Comparison of ENCODE assay signal across 9 cellular contexts in genomic region chrX:30308263-30309138, GRCh38. TPM values are rescaled to one million over a fixed set of nuclear protein-coding genes. Genes with fewer than 3 reads are reported as not detected.
A peak's percentile ranks its signal among the peaks of the same experiment; 100 is the strongest.
DNase-seq lines count a peak whose midpoint lies in the region; TF ChIP-seq lines count a peak whose summit lies in the region.
"Had no signal": no experiment of that assay in that cellular context is flagged by ENCODE, and none has a peak within 500 bp of the region (broad histone marks: within the 10 kb centered on the region; RNA-seq: fewer than 3 reads in every experiment).

No MANE protein-coding gene starts in this region.

- H4K5ac ChIP-seq in H9 (ENCODE audit: insufficient read length, low read depth, low read length) = no peak overlapping the region

- H3K9me3 ChIP-seq in H9 (ENCODE audit: control insufficient read depth, low read depth, low read length) = no peaks in the 10 kb centered on the region
- no peaks in the 10 kb centered on the region for H3K9me3 ChIP-seq in adrenal gland (replicated peaks in 1 of 3)
- H3K9me3 ChIP-seq: body of pancreas had no signal

- intact Hi-C loops in adrenal gland (cut with DNase I) = no loop called here

- H3K4ac ChIP-seq in H9 (ENCODE audit: low read depth, low read length) = no peak overlapping the region

- TF ChIP-seq CTCF in AG10803 (conservative IDR thresholded peaks at IDR 0.05; ENCODE audit: low read length) (0 out of 2 replicates have a peak, but pooled peaks have one; percentile 17), H9 (conservative IDR thresholded peaks at IDR 0.05) (peak; percentile 61), adrenal gland (IDR thresholded peaks at IDR 0.05) (peak in 5 of 6 experiments; percentile 50 to 66 (median 61)), kidney epithelial cell (IDR thresholded peaks at IDR 0.05; ENCODE audit: insufficient read depth, low read length, poor library complexity, severe bottlenecking) (peak; percentile 35)

- no peaks in the 10 kb centered on the region for H3K79me1 ChIP-seq in H9 (ENCODE audit: insufficient read depth, low read depth, low read length, poor library complexity, severe bottlenecking)

- H3K56ac ChIP-seq in H9 (ENCODE audit: insufficient read length, low read depth, low read length) = no peak overlapping the region

- peak in 1 of 2 donors; percentile 51 for TF ChIP-seq POLR2A in adrenal gland (IDR thresholded peaks at IDR 0.05)

- no peak overlapping the region for H3K27ac Mint-ChIP-seq in H9

- H2BK12ac ChIP-seq in H9 (ENCODE audit: insufficient read length, low read depth, low read length) = no peak overlapping the region

- H3K4me3 ChIP-seq in AG10803 (ENCODE audit: low read length) = 0 out of 2 replicates have a peak overlapping the region, but pooled peaks have one; percentile 9
- H3K4me3 ChIP-seq in adrenal gland = peak overlapping the region in 3 of 4 donors; percentile 30 to 43 (median 32)
- H3K4me3 ChIP-seq in kidney epithelial cell (ENCODE audit: low read depth, low read length) = peak overlapping the region; percentile 37
- H3K4me3 ChIP-seq: body of pancreas had no signal

- H3K27me3 ChIP-seq in H9 (ENCODE audit: insufficient read depth, low read length) = peaks cover 9% of the 10 kb centered on the region; the same call in 1 of the 2 replicates
- H3K27me3 ChIP-seq in adrenal gland = peaks cover 20% of the 10 kb centered on the region
- peaks cover 9% of the 10 kb centered on the region for H3K27me3 ChIP-seq in kidney epithelial cell (ENCODE audit: control insufficient read depth, insufficient read depth, low read length)
- H3K27me3 ChIP-seq: body of pancreas had no signal

- no peak overlapping the region for H3K9ac ChIP-seq in H9 (ENCODE audit: extremely low read depth, insufficient read length, low read length)

- H3K4me1 Mint-ChIP-seq in H9 = peaks cover under 1 to 3% of the 10 kb centered on the region in 2 experiments; a peak in 3 of 4 replicates

- WGBS in H9 (ENCODE audit: extremely low coverage, insufficient read length, low lambda C conversion rate) = no CpG with 5 or more reads among the region's 71 CpGs
- WGBS in adrenal gland, 4 donors = 1 to 32% (median 18%) methylated on average over 9 to 71 of the region's 71 CpGs; no CpG with 5 or more reads in 1 of the 4 donors

- peak overlapping the region; percentile 53 to 72 for H3K4me3 Mint-ChIP-seq in H9

- H3K27ac ChIP-seq in H9 (ENCODE audit: insufficient read length, low read depth, low read length) (no peak overlapping the region), adrenal gland (peak overlapping the region in 4 of 5 donors; percentile 40 to 61 (median 52))
- H3K27ac ChIP-seq: body of pancreas had no signal

- DNase-seq in AG10803 (ENCODE audit: low read depth) (peak; percentile 2), H9 (peak; percentile 60), adrenal gland (peak; percentile 70 to 76 (median 73)), kidney epithelial cell (ENCODE audit: low read depth) (no peak), NCI-H2107 treated with DMSO at 0.1 percent for 48 hours (lab: John Stamatoyannopoulos, UW; ENCODE audit: unreplicated experiment) (no peak), hippocampal formation (lab: John Stamatoyannopoulos, UW) (no peak), inferior parietal cortex (ENCODE audit: extremely low spot score) (no peak), NCI-H446 treated with DMSO at 0.1 percent for 48 hours (lab: John Stamatoyannopoulos, UW) (no peak)

- H4K91ac ChIP-seq in H9 (ENCODE audit: insufficient read length, low read depth, low read length) = no peak overlapping the region

- H3K36me3 ChIP-seq in adrenal gland (replicated peaks in 1 of 2) = no peaks in the 10 kb centered on the region
- no peaks in the 10 kb centered on the region for H3K36me3 ChIP-seq in kidney epithelial cell (ENCODE audit: control insufficient read depth, insufficient read depth, low read length)

- H4K20me1 ChIP-seq in H9 (ENCODE audit: control insufficient read depth, insufficient read depth, insufficient read length) = no peaks in the 10 kb centered on the region

- no peaks in the 10 kb centered on the region for H3K79me2 ChIP-seq in H9 (ENCODE audit: insufficient read depth, low read length)

- no peak overlapping the region for H3T11ph ChIP-seq in H9 (ENCODE audit: low read length)

- H2BK15ac ChIP-seq in H9 (ENCODE audit: low read depth, low read length) = no peak overlapping the region

- H3K27me3 Mint-ChIP-seq in H9 (ENCODE audit: low read depth) = peaks cover 63% of the 10 kb centered on the region

- H4K8ac ChIP-seq in H9 (replicated peaks; ENCODE audit: insufficient read length, low read depth, low read length) = no peak overlapping the region

- H3K4me2 ChIP-seq in H9 (ENCODE audit: insufficient read depth, insufficient read length, low read length) = peak overlapping the region; percentile 49

- no peak overlapping the region for H3K23ac ChIP-seq in H9 (ENCODE audit: insufficient read length, low read depth, low read length)

- H3K36me3 Mint-ChIP-seq in H9 (ENCODE audit: insufficient read depth in 1 of 3, low read depth in 3 of 3) = peaks cover 0 to 3% (median 0%) of the 10 kb centered on the region in 3 experiments; a peak in 1 of 7 replicates

- no peak overlapping the region for H2BK120ac ChIP-seq in H9 (ENCODE audit: low read depth, low read length, poor library complexity, severe bottlenecking)

- H3K4me1 ChIP-seq in H9 (ENCODE audit: insufficient read depth, low read length) = no peaks in the 10 kb centered on the region
- peaks cover 0 to 3% of the 10 kb centered on the region in 2 donors for H3K4me1 ChIP-seq in adrenal gland (replicated peaks in 1 of 2)
- H3K4me1 ChIP-seq: body of pancreas had no signal

- H2BK20ac ChIP-seq in H9 (ENCODE audit: low read depth, low read length, poor library complexity, severe bottlenecking) = no peak overlapping the region

- no peak overlapping the region for H3K18ac ChIP-seq in H9 (ENCODE audit: insufficient read length, low read depth, low read length)

- H2BK5ac ChIP-seq in H9 (ENCODE audit: insufficient read length, low read length) = no peak overlapping the region

- peaks cover 5% of the 10 kb centered on the region for H3K23me2 ChIP-seq in H9 (ENCODE audit: insufficient read length, low read depth, low read length, poor library complexity, severe bottlenecking)

- H2AFZ ChIP-seq in H9 (ENCODE audit: low read length) = no peak overlapping the region

- no peak overlapping the region; the same call in 1 of the 2 replicates for H3K14ac ChIP-seq in H9 (ENCODE audit: insufficient read depth, low read length)

- peaks cover 0 to 53% of the 10 kb centered on the region in 2 experiments; a peak in 4 of 5 replicates for H3K9me3 Mint-ChIP-seq in H9

- H2AK5ac ChIP-seq in H9 (ENCODE audit: insufficient read length, low read length) = no peak overlapping the region

RNA-seq across cellular contexts. Expression of gene NR0B1, which starts 0.7 kb away (rescaled TPM):
- total RNA-seq in H9 (2021) = 0.18 TPM in 1 of 2 replicates, not detected in the other
- total RNA-seq in adrenal gland = 10 to 100 TPM in 7 of 8 donors, 1 to 10 TPM in 1; 5.4 to 77.4 (median 44.7) TPM
- 10 to 100 TPM; 13.1 to 36.5 (median 29.1) TPM for polyA plus RNA-seq in adrenal gland
- total RNA-seq in kidney epithelial cell = 0.41 and 1.6 TPM in 2 replicates

Comparison
In these comparisons a context has a peak if more than half of its experiments do, and no peak if none do; other contexts are left out.
1. DNase-seq: peak in AG10803 (single experiment), H9 (single experiment) and adrenal gland (7 of 7); none in kidney epithelial cell (single experiment), NCI-H2107 treated with DMSO at 0.1 percent for 48 hours (single experiment), hippocampal formation (0 of 2), inferior parietal cortex (single experiment) and NCI-H446 treated with DMSO at 0.1 percent for 48 hours (single experiment).
2. Peak in every context shown above with its lines, with median percentiles within 50 percentile points of each other: H3K4me3 ChIP-seq and CTCF ChIP-seq.